21 cellular contexts compared by ENCODE assay signal in the genomic region with DNA sequence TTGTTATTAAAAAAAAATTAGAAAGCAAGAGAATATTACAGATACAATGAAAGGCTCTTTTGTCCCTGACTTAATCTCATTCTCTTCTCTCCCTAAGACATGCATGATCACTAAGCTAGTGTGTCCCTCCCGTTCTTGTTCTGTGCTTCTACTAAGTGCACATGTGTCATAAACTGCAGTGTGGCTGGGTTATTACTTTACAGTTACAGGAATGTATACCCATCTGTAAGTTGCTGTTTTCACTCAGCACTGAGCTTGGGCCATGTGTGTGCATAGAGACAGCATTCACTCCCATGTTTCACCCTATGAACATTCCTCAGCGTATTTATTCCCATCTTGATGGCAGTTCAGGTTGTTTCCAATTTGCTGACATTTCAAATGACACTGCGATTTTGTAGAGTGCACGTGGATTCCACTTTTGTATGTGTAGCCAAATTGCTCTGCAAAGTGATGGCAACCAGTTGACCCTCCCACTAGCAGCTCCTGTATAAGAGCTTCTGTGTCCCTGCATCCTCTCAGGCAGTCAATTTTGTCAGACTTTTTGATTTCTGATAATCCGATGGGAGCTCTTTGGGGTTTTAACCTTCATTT.
DNase-seq lines count a peak whose midpoint lies in the region; FAIRE-seq and TF ChIP-seq lines count a peak whose summit lies in the region.
"Had no signal": no experiment of that assay in that cellular context is flagged by ENCODE, and none has a peak within 500 bp of the region (broad histone marks: within the 10 kb centered on the region; RNA-seq: fewer than 3 reads in every experiment).

No MANE protein-coding gene starts in this region.

- intact Hi-C loops in testis (cut with DNase I; ENCODE audit: low total_unique reads): no loop called here

- no peaks in the 10 kb centered on the region for H3K9me2 ChIP-seq in OCI-LY1 (ENCODE audit: low read depth, low read length)

- H2AFZ ChIP-seq in KMS-11 (ENCODE audit: low read depth): peak overlapping the region; percentile 34
- no peak overlapping the region for H2AFZ ChIP-seq in OCI-LY1 (ENCODE audit: low read length)
- no peak overlapping the region for H2AFZ ChIP-seq in keratinocyte (ENCODE audit: control insufficient read depth, low read length)

- no peaks in the 10 kb centered on the region for H3K79me2 ChIP-seq in KMS-11 (ENCODE audit: insufficient read depth, low read depth)
- no peaks in the 10 kb centered on the region for H3K79me2 ChIP-seq in OCI-LY1 (ENCODE audit: insufficient read depth, low read length)
- no peaks in the 10 kb centered on the region for H3K79me2 ChIP-seq in keratinocyte (ENCODE audit: control insufficient read depth, insufficient read depth, low read length)

- no peaks in the 10 kb centered on the region for H3K27me3 ChIP-seq in BLaER1 treated with 17β-estradiol and CSF1 and Interleukin-3, amounts not matched to agents 10 nM and 100 nM
- no peaks in the 10 kb centered on the region for H3K27me3 ChIP-seq in KMS-11 (ENCODE audit: insufficient read depth, low read depth)
- no peaks in the 10 kb centered on the region for H3K27me3 ChIP-seq in OCI-LY1 (ENCODE audit: insufficient read depth, low read length)
- H3K27me3 ChIP-seq in keratinocyte (ENCODE audit: control insufficient read depth, extremely low read depth, insufficient read depth, low read length): no peaks in the 10 kb centered on the region
- no peaks in the 10 kb centered on the region for H3K27me3 ChIP-seq in testis
- H3K27me3 ChIP-seq: breast epithelium, upper lobe of right lung had no signal

- no peaks in the 10 kb centered on the region for H3F3A ChIP-seq in OCI-LY1 (ENCODE audit: insufficient read depth, low read length)

- peak overlapping the region; percentile 67 to 96 (median 83); a peak in 21 of 22 replicates for H3K4me2 ChIP-seq in BLaER1 treated with 17β-estradiol and CSF1 and Interleukin-3, amounts not matched to agents 10 nM and 100 nM
- peak overlapping the region; percentile 34; the same call in 1 of the 2 replicates for H3K4me2 ChIP-seq in KMS-11
- peak overlapping the region; percentile 50; the same call in 1 of the 2 replicates for H3K4me2 ChIP-seq in OCI-LY1 (ENCODE audit: low read length)
- H3K4me2 ChIP-seq in keratinocyte (ENCODE audit: control insufficient read depth, extremely low read depth, insufficient read depth, low read depth, low read length): no peak overlapping the region

- peaks cover 13 to 33% (median 25%) of the 10 kb centered on the region in 11 experiments for H3K9me3 ChIP-seq in BLaER1 treated with 17β-estradiol and CSF1 and Interleukin-3, amounts not matched to agents 10 nM and 100 nM (replicated peaks in 1 of 11)
- H3K9me3 ChIP-seq in OCI-LY1 (ENCODE audit: low read length): peaks cover 6% of the 10 kb centered on the region
- no peaks in the 10 kb centered on the region for H3K9me3 ChIP-seq in keratinocyte (ENCODE audit: control insufficient read depth, low read depth, low read length)
- no peaks in the 10 kb centered on the region for H3K9me3 ChIP-seq in testis
- H3K9me3 ChIP-seq: upper lobe of right lung had no signal

- no peaks in the 10 kb centered on the region for H3K9me1 ChIP-seq in keratinocyte (ENCODE audit: control insufficient read depth, extremely low read depth, insufficient read depth, low read length)

- dilution Hi-C loops in keratinocyte (cut with MboI; ENCODE audit: extremely low pct_ligation_motif_present, low sequenced_read_pairs): no loop called here

- H3K4me1 ChIP-seq in BLaER1 treated with 17β-estradiol and CSF1 and Interleukin-3, amounts not matched to agents 10 nM and 100 nM: peaks cover 43 to 63% (median 58%) of the 10 kb centered on the region in 10 experiments
- H3K4me1 ChIP-seq in KMS-11 (ENCODE audit: low read depth, poor library complexity, severe bottlenecking): peaks cover 79% of the 10 kb centered on the region
- H3K4me1 ChIP-seq in OCI-LY1 (ENCODE audit: insufficient read depth, low read length, severe bottlenecking): peaks cover 69% of the 10 kb centered on the region
- peaks cover 11% of the 10 kb centered on the region for H3K4me1 ChIP-seq in keratinocyte (ENCODE audit: control insufficient read depth, extremely low read depth, insufficient read depth, low read length)
- H3K4me1 ChIP-seq in testis: peaks cover 3% of the 10 kb centered on the region
- H3K4me1 ChIP-seq: breast epithelium, upper lobe of right lung had no signal

- TF ChIP-seq CTCF in KMS-11 (conservative IDR thresholded peaks at IDR 0.05; ENCODE audit: low read depth, low read length) (no peak), OCI-LY1 (IDR thresholded peaks at IDR 0.05; ENCODE audit: low read length) (no peak), keratinocyte (optimal IDR thresholded peaks at IDR 0.05 in 1 of 3, IDR thresholded peaks at IDR 0.05 in 1 of 3, conservative IDR thresholded peaks at IDR 0.05 in 1 of 3; ENCODE audit: extremely low read depth in 1 of 3, insufficient read depth in 2 of 3, low read length in 3 of 3) (no peak), testis (IDR thresholded peaks at IDR 0.05) (no peak)

- H3K4me3 ChIP-seq in BLaER1 treated with 17β-estradiol and CSF1 and Interleukin-3, amounts not matched to agents 10 nM and 100 nM: no peak overlapping the region
- no peak overlapping the region for H3K4me3 ChIP-seq in KMS-11 (IDR thresholded peaks at IDR 0.05; ENCODE audit: insufficient read depth, low read depth, low read length)
- no peak overlapping the region for H3K4me3 ChIP-seq in OCI-LY1 (ENCODE audit: low read depth, low read length, poor library complexity, severe bottlenecking)
- no peak overlapping the region for H3K4me3 ChIP-seq in keratinocyte (ENCODE audit: control insufficient read depth in 2 of 3, extremely low read depth in 1 of 3, insufficient read depth in 2 of 3, low read depth in 1 of 3, low read length in 3 of 3)
- H3K4me3 ChIP-seq in testis: no peak overlapping the region
- H3K4me3 ChIP-seq: breast epithelium, lung, upper lobe of right lung had no signal

- peak overlapping the region in 6 of 11 experiments; percentile 50 to 65 (median 60); a peak in 4 of 22 replicates for H3K9ac ChIP-seq in BLaER1 treated with 17β-estradiol and CSF1 and Interleukin-3, amounts not matched to agents 10 nM and 100 nM
- H3K9ac ChIP-seq in KMS-11 (no peak overlapping the region), OCI-LY1 (ENCODE audit: low read length) (peak overlapping the region; percentile 31), keratinocyte (ENCODE audit: control insufficient read depth, extremely low read depth, insufficient read depth, low read length) (no peak overlapping the region)

- DNase-seq in keratinocyte (ENCODE audit: low read depth, low spot score) (no peak), iPS-NIHi11 (ENCODE audit: low spot score) (no peak), hypothalamus (lab: John Stamatoyannopoulos, UW) (no peak), testis (no peak), cerebellum (ENCODE audit: low spot score) (no peak)
- DNase-seq: activated CD4-positive, alpha-beta memory T cell treated with anti-CD3 and anti-CD28 coated beads, Interleukin-2, amount 10 ng/mL, durations not matched to agents 7 days and 5 days; activated CD4-positive, CD25-positive, alpha-beta regulatory T cell treated with anti-CD3 and anti-CD28 coated beads, Interleukin-2, amount 50 U/mL, for 72 hours; activated CD8-positive, alpha-beta memory T cell treated with anti-CD3 and anti-CD28 coated beads, Interleukin-2, amount 50 U/mL, for 48 hours; Calu3; glutamatergic neuron; NCI-H146; right cardiac atrium; upper lobe of right lung had no signal

- 79 to 83% methylated on average over 5 of the region's 5 CpGs for WGBS in testis, 2 donors

- peak overlapping the region in 9 of 11 experiments; percentile 69 to 79 (median 76); a peak in 18 of 22 replicates for H3K27ac ChIP-seq in BLaER1 treated with 17β-estradiol and CSF1 and Interleukin-3, amounts not matched to agents 10 nM and 100 nM
- H3K27ac ChIP-seq in KMS-11 (no peak overlapping the region), OCI-LY1 (ENCODE audit: low read depth, low read length, poor library complexity, severe bottlenecking) (peak overlapping the region; percentile 95), keratinocyte (ENCODE audit: control insufficient read depth, insufficient read depth, low read length) (no peak overlapping the region), testis (no peak overlapping the region)
- H3K27ac ChIP-seq: breast epithelium, upper lobe of right lung had no signal

- no peaks in the 10 kb centered on the region; a peak in 1 of 22 replicates for H3K36me3 ChIP-seq in BLaER1 treated with 17β-estradiol and CSF1 and Interleukin-3, amounts not matched to agents 10 nM and 100 nM
- H3K36me3 ChIP-seq in KMS-11 (ENCODE audit: insufficient read depth): no peaks in the 10 kb centered on the region
- H3K36me3 ChIP-seq in OCI-LY1 (ENCODE audit: insufficient read depth, low read length): no peaks in the 10 kb centered on the region
- no peaks in the 10 kb centered on the region for H3K36me3 ChIP-seq in keratinocyte (ENCODE audit: control insufficient read depth in 2 of 2, extremely low read depth in 1 of 2, insufficient read depth in 2 of 2, low read length in 2 of 2)
- H3K36me3 ChIP-seq in testis (ENCODE audit: low read depth, missing control alignments): no peaks in the 10 kb centered on the region
- H3K36me3 ChIP-seq: breast epithelium, upper lobe of right lung had no signal

- H4K20me1 ChIP-seq in BLaER1 treated with 17β-estradiol and CSF1 and Interleukin-3, amounts not matched to agents 10 nM and 100 nM: no peaks in the 10 kb centered on the region
- H4K20me1 ChIP-seq in KMS-11 (ENCODE audit: insufficient read depth) (no peaks in the 10 kb centered on the region), OCI-LY1 (ENCODE audit: insufficient read depth, low read length) (no peaks in the 10 kb centered on the region), keratinocyte (ENCODE audit: control insufficient read depth, extremely low read depth, insufficient read depth, low read length) (no peaks in the 10 kb centered on the region)

- no peak for TF ChIP-seq POLR2A in testis (IDR thresholded peaks at IDR 0.05)

- FAIRE-seq in keratinocyte (lab: Jason Lieb, UNC): peak; percentile 13
- FAIRE-seq: H54, RCC 7860, TTC549 had no signal

Comparison
In these comparisons a context has a peak if more than half of its experiments do, and no peak if none do; other contexts are left out.
1. H3K27ac ChIP-seq: peak in BLaER1 treated with 17β-estradiol and CSF1 and Interleukin-3, amounts not matched to agents 10 nM and 100 nM (9 of 11) and OCI-LY1 (single experiment); none in KMS-11 (single experiment), keratinocyte (single experiment) and testis (0 of 2).
2. H3K9ac ChIP-seq: peak in BLaER1 treated with 17β-estradiol and CSF1 and Interleukin-3, amounts not matched to agents 10 nM and 100 nM (6 of 11) and OCI-LY1 (single experiment); none in KMS-11 (single experiment) and keratinocyte (single experiment).